In the genomic region with DNA sequence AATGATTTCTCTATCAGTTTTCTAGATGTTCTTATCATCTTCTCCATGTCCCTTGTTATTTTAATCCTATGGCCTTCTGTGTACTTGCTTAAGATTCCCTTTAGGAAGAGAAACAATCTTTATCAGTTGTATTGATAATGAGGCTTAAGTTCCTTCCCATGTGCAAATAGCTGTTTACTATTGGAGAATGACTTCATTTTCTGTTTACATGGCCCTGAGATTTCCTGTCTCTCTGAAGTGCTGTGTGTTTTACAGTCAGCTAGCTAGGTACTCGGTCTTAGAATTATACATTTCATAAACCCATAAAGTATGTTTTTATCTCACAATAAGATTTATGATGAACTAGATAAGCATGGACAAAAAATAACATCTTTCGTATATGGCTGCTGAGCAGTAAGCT, we compare ENCODE assay signal across 20 cellular contexts.
"Had no signal": no experiment of that assay in that cellular context is flagged by ENCODE, and none has a peak within 500 bp of the region (broad histone marks: within the 10 kb centered on the region; RNA-seq: fewer than 3 reads in every experiment).

No MANE protein-coding gene starts in this region.

- H3K4me1 ChIP-seq: ascending aorta, breast epithelium, gastroesophageal sphincter, prostate gland had no signal

- H3K9me3 ChIP-seq: ascending aorta, breast epithelium, gastroesophageal sphincter, prostate gland, transverse colon had no signal

- H3K36me3 ChIP-seq: ascending aorta, breast epithelium, gastroesophageal sphincter, prostate gland, transverse colon had no signal

- DNase-seq: activated CD4-positive, alpha-beta T cell treated with anti-CD3 and anti-CD28 coated beads for 1 hour; activated CD4-positive, alpha-beta T cell treated with anti-CD3 and anti-CD28 coated beads, Interleukin-2, amount 50 U/mL, for 48 hours; activated naive CD4-positive, alpha-beta T cell treated with anti-CD3 and anti-CD28 coated beads for 36 hours; islet precursor cell; occipital lobe; right cardiac atrium; small intestine; stimulated activated CD4-positive, alpha-beta T cell treated with anti-CD3 and anti-CD28 coated beads, Interleukin-4, amount 100 ng/mL, for 4 hours; stimulated activated CD8-positive, alpha-beta memory T cell treated with anti-CD3 and anti-CD28 coated beads, Interleukin-4, amount 100 ng/mL, for 48 hours; stimulated activated naive CD4-positive, alpha-beta T cell treated with Interleukin-2 at 50 U/mL for 16 hours; substantia nigra; T-helper 9 cell; transverse colon had no signal

- H3K4me3 ChIP-seq: ascending aorta, breast epithelium, gastroesophageal sphincter, prostate gland, transverse colon had no signal

- H3K4me1 Mint-ChIP-seq: nephron had no signal

- H3K9me3 Mint-ChIP-seq: activated naive CD4-positive, alpha-beta T cell treated with anti-CD3 and anti-CD28 coated beads for 36 hours; activated T-helper 2 cell treated with anti-CD3 and anti-CD28 coated beads, Interferon-gamma antibody, Interleukin-2, Interleukin-4, amounts not matched to agents 10 μg/mL and 5 μg/mL and 100 μg/mL, durations not matched to agents 14 hours and 24 hours and 36 hours; nephron had no signal

- H3K27ac ChIP-seq: ascending aorta, breast epithelium, gastroesophageal sphincter, prostate gland, transverse colon had no signal

- H3K27me3 ChIP-seq: ascending aorta, breast epithelium, gastroesophageal sphincter, transverse colon had no signal

- H3K4me3 Mint-ChIP-seq: activated naive CD4-positive, alpha-beta T cell treated with anti-CD3 and anti-CD28 coated beads for 36 hours; nephron had no signal

- ATAC-seq: gastroesophageal sphincter, left lobe of liver, right cardiac atrium had no signal
